ENCODE assay signal across 8 cellular contexts in the genomic region with DNA sequence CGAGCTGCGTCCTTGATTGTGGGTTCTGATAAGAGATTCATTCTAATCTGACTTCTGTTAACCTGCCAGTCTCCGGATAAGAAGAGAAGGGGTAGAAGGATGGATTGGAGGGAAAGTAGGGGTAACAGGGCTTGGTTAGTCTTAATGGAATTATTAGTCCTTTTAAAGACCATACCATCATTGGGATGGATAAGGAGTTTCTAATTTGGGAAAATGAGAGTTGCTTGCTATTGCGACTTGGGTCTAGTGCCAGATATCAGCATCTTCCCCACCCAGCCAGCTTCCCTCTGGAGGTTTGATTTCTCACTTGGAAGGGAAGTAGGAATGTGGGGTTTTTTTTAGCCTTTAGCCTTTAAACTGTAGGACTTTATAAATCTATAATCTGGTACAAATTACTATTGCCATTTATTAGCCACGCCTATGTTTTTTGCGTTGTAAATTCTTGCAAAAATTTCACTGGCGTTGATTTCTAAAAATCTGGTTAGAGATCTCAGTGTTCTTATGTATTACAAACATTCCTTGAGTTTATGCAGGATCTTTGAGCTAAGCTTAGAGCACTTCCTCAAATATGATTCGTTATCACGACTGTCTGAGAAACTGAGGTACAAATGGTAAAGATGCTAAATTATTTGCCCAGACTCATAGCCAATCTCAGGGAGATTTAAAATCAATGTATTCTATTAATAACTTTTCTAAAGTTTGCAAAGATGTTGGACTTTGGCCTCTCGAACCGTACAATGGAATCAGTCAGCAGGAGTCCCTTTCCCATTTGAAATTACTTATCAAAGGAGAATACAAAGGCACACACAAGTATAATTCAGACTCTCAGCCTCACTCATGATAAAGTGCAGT. TPM values are rescaled to one million over a fixed set of nuclear protein-coding genes. Genes with fewer than 3 reads are reported as not detected.
DNase-seq lines count a peak whose midpoint lies in the region; ATAC-seq and TF ChIP-seq lines count a peak whose summit lies in the region.

No MANE protein-coding gene starts in this region.

- H3K9me3 ChIP-seq in SK-N-SH (no peaks in the 10 kb centered on the region), iPS-20b (ENCODE audit: insufficient read depth, low read depth, low read length) (no peaks in the 10 kb centered on the region), subcutaneous abdominal adipose tissue (ENCODE audit: control insufficient read depth in 5 of 5, low read length in 5 of 5) (no peaks in the 10 kb centered on the region)

- TF ChIP-seq CTCF in SK-N-SH (IDR thresholded peaks at IDR 0.05) = no peak

- peak overlapping the region; percentile 96 for H3K9ac ChIP-seq in SK-N-SH
- peak overlapping the region; percentile 85 for H3K9ac ChIP-seq in iPS-20b (ENCODE audit: low read depth, low read length)
- peak overlapping the region; percentile 30 to 98 (median 91) for H3K9ac ChIP-seq in subcutaneous abdominal adipose tissue (ENCODE audit: low read length in 5 of 5)

- H3K36me3 ChIP-seq in SK-N-SH (replicated peaks in 1 of 2; ENCODE audit: control insufficient read depth in 1 of 2, insufficient read depth in 2 of 2, low read length in 1 of 2) (no peaks in the 10 kb centered on the region), iPS-20b (ENCODE audit: insufficient read depth, low read depth, low read length) (no peaks in the 10 kb centered on the region), subcutaneous abdominal adipose tissue (ENCODE audit: control insufficient read depth in 5 of 5, insufficient read depth in 5 of 5, low read length in 5 of 5) (no peaks in the 10 kb centered on the region)

- 41% methylated on average over 11 of the region's 11 CpGs for WGBS in SK-N-SH (ENCODE audit: low lambda C conversion rate)

- no peaks in the 10 kb centered on the region for H3K9me3 Mint-ChIP-seq in activated T-helper 17 cell treated with anti-CD3 and anti-CD28 coated beads, Interleukin-2, amount 50 U/mL, for 72 hours

- H3K27ac ChIP-seq in SK-N-SH (ENCODE audit: low read depth in 2 of 2, low read length in 1 of 2) (peak overlapping the region; percentile 89 to 96), iPS-20b (ENCODE audit: low read length) (peak overlapping the region; percentile 22), subcutaneous abdominal adipose tissue (ENCODE audit: low read depth, low read length) (peak overlapping the region; percentile 85)

- H3K4me3 Mint-ChIP-seq in activated T-helper 17 cell treated with anti-CD3 and anti-CD28 coated beads, Interleukin-2, amount 50 U/mL, for 72 hours = peak overlapping the region; percentile 91

- H3K27me3 ChIP-seq in SK-N-SH (ENCODE audit: insufficient read depth) = no peaks in the 10 kb centered on the region
- H3K27me3 ChIP-seq in iPS-20b (ENCODE audit: insufficient read depth, low read length) = peaks cover 8% of the 10 kb centered on the region; the same call in 1 of the 2 replicates
- H3K27me3 ChIP-seq in subcutaneous abdominal adipose tissue (ENCODE audit: control insufficient read depth in 5 of 5, insufficient read depth in 4 of 5, low read length in 5 of 5) = no peaks in the 10 kb centered on the region

- peak overlapping the region; percentile 65 for H2AFZ ChIP-seq in SK-N-SH (ENCODE audit: low read depth)

- peaks cover 4% of the 10 kb centered on the region for H3F3A ChIP-seq in SK-N-SH (replicated peaks; ENCODE audit: insufficient read depth)

- H3K4me1 Mint-ChIP-seq in activated T-helper 17 cell treated with anti-CD3 and anti-CD28 coated beads, Interleukin-2, amount 50 U/mL, for 72 hours = peaks cover 36% of the 10 kb centered on the region

- no peak for ATAC-seq in SK-N-SH treated with all-trans-retinoic acid at 6 μM for 48 hours
- no peak for ATAC-seq in activated T-helper 17 cell treated with anti-CD3 and anti-CD28 coated beads, Interleukin-2, amount 50 U/mL, for 72 hours (replicated peaks)
- ATAC-seq in GM21381 (IDR thresholded peaks at IDR 0.05; ENCODE audit: unreplicated experiment) = no peak
- no peak for ATAC-seq in HG03039 (IDR thresholded peaks at IDR 0.05; ENCODE audit: unreplicated experiment)

- TF ChIP-seq EP300 in SK-N-SH (IDR thresholded peaks at IDR 0.05; ENCODE audit: borderline replicate concordance in 1 of 2, low read depth in 1 of 2, low read length in 1 of 2) = no peak

- peak overlapping the region; percentile 65 to 96 for H3K4me3 ChIP-seq in SK-N-SH (ENCODE audit: low read depth in 2 of 2, low read length in 1 of 2)
- peak overlapping the region; percentile 91 for H3K4me3 ChIP-seq in iPS-20b (ENCODE audit: low read length)
- peak overlapping the region; percentile 77 to 88 (median 80) for H3K4me3 ChIP-seq in subcutaneous abdominal adipose tissue (ENCODE audit: low read depth in 1 of 5, low read length in 5 of 5)

- H3K4me1 ChIP-seq in SK-N-SH (ENCODE audit: control insufficient read depth in 1 of 2, insufficient read depth in 2 of 2, low read depth in 1 of 2, low read length in 1 of 2) (peaks cover 14 to 22% of the 10 kb centered on the region in 2 experiments), iPS-20b (ENCODE audit: insufficient read depth, low read length) (peaks cover 30% of the 10 kb centered on the region), subcutaneous abdominal adipose tissue (ENCODE audit: control insufficient read depth in 5 of 5, insufficient read depth in 5 of 5, low read length in 5 of 5) (peaks cover 2 to 39% (median 33%) of the 10 kb centered on the region in 5 donors)

- CTCF ChIA-PET in SK-N-SH (lab: Yijun Ruan, JAX) = interaction anchor here (1.2 to 2.2 kb wide), 3 partner anchors 11 to 31 kb away, joined by 4 to 11 read pairs (median 9); no protein-coding TSS in a partner anchor

- peaks cover 3% of the 10 kb centered on the region for H4K20me1 ChIP-seq in SK-N-SH (ENCODE audit: insufficient read depth)

- H3K27me3 Mint-ChIP-seq in activated T-helper 17 cell treated with anti-CD3 and anti-CD28 coated beads, Interleukin-2, amount 50 U/mL, for 72 hours = no peaks in the 10 kb centered on the region

- H3K27ac Mint-ChIP-seq in activated T-helper 17 cell treated with anti-CD3 and anti-CD28 coated beads, Interleukin-2, amount 50 U/mL, for 72 hours = peak overlapping the region; percentile 89

- TF ChIP-seq RAD21 in SK-N-SH (IDR thresholded peaks at IDR 0.05; ENCODE audit: low read length) = no peak

- POLR2A ChIA-PET in SK-N-SH (lab: Yijun Ruan, JAX) = no interaction called here

- H3K9me2 ChIP-seq in SK-N-SH = no peaks in the 10 kb centered on the region

- peak overlapping the region; percentile 96 for H3K4me2 ChIP-seq in SK-N-SH

- H3K36me3 Mint-ChIP-seq in activated T-helper 17 cell treated with anti-CD3 and anti-CD28 coated beads, Interleukin-2, amount 50 U/mL, for 72 hours (ENCODE audit: low read depth) = no peaks in the 10 kb centered on the region

- no peak for DNase-seq in SK-N-SH
- DNase-seq in NCI-H748 (lab: John Stamatoyannopoulos, UW; ENCODE audit: unreplicated experiment) = no peak

- peaks cover 58% of the 10 kb centered on the region for H3K79me2 ChIP-seq in SK-N-SH (ENCODE audit: insufficient read depth)

TF ChIP-seq in SK-N-SH, 30 proteins besides CTCF, POLR2A, EP300 and RAD21:
- TF ChIP-seq TEAD4 (IDR thresholded peaks at IDR 0.05; ENCODE audit: borderline replicate concordance, insufficient read depth) (no peak), MAX (IDR thresholded peaks at IDR 0.05; ENCODE audit: low read depth) (no peak), GATA2 (CRISPR knock-in tag; IDR thresholded peaks at IDR 0.05) (peak; percentile 65), EZH2phosphoT487 (IDR thresholded peaks at IDR 0.05; ENCODE audit: borderline replicate concordance, low read depth) (no peak)

TF ChIP-seq in SK-N-SH treated with all-trans-retinoic acid at 6 μM for 48 hours, 23 proteins besides CTCF, POLR2A, EP300 and RAD21:
- TF ChIP-seq OSR1 (CRISPR knock-in tag; IDR thresholded peaks at IDR 0.05) (no peak), ZC3H10 (CRISPR knock-in tag; IDR thresholded peaks at IDR 0.05) (no peak)
TF ChIP-seq in SK-N-SH treated with all-trans-retinoic acid at 6 μM for 48 hours: peak in this region for 0.

RNA-seq across cellular contexts. Expression of gene FAM20B, which starts 1.3 kb away (rescaled TPM):
- 14.9 and 17.5 TPM in 2 replicates for polyA plus RNA-seq in SK-N-SH (2012; rRNA removed)
- polyA plus RNA-seq in SK-N-SH (2012; cell fraction: cytosol; rRNA removed) = 19.2 and 20.8 TPM in 2 replicates
- polyA plus RNA-seq in SK-N-SH (2012; cell fraction: nucleus; rRNA removed) = 6.8 and 10.6 TPM in 2 replicates
- 10 to 100 TPM; 26.7 to 30.9 TPM for total RNA-seq in activated T-helper 17 cell treated with anti-CD3 and anti-CD28 coated beads, Interleukin-2, amount 50 U/mL, for 72 hours

RNA-seq across cellular contexts. Expression of gene TOR3A, which starts 54.8 kb away (rescaled TPM):
- polyA plus RNA-seq in SK-N-SH (2012; rRNA removed) = 29.9 and 33.2 TPM in 2 replicates
- polyA plus RNA-seq in SK-N-SH (2012; cell fraction: cytosol; rRNA removed) = 17.8 and 25.9 TPM in 2 replicates
- polyA plus RNA-seq in SK-N-SH (2012; cell fraction: nucleus; rRNA removed) = 23.3 and 29.7 TPM in 2 replicates
- total RNA-seq in activated T-helper 17 cell treated with anti-CD3 and anti-CD28 coated beads, Interleukin-2, amount 50 U/mL, for 72 hours = 10 to 100 TPM; 19.0 to 45.2 TPM

Comparison
In these comparisons a context has a peak if more than half of its experiments do, and no peak if none do; other contexts are left out.
1. H3K27ac ChIP-seq: peak in every context shown above with its lines; median percentile 92 in SK-N-SH; 85 in subcutaneous abdominal adipose tissue; 22 in iPS-20b.